Comparison of ENCODE assay signal across 14 cellular contexts in genomic region chr11:73531386-73531785, GRCh38.
"Had no signal": no experiment of that assay in that cellular context is flagged by ENCODE, and none has a peak within 500 bp of the region (broad histone marks: within the 10 kb centered on the region; RNA-seq: fewer than 3 reads in every experiment).

No MANE protein-coding gene starts in this region.

- H3K4me1 ChIP-seq: body of pancreas had no signal

- H3K36me3 Mint-ChIP-seq: stimulated activated memory B cell treated with anti-CD40 and anti-IgM and Interleukin-4, amounts not matched to agents 10 μg/mL and 1 μg/mL and 100 μg/mL, for 72 hours had no signal

- H3K9me3 Mint-ChIP-seq: activated T-helper 17 cell treated with anti-CD3 and anti-CD28 coated beads, Interleukin-2, amount 50 U/mL, for 72 hours; stimulated activated memory B cell treated with anti-CD40 and anti-IgM and Interleukin-4, amounts not matched to agents 10 μg/mL and 1 μg/mL and 100 μg/mL, for 72 hours; T-helper 1 cell treated with Interleukin-12 subunit alpha and Interleukin-12 subunit beta and Interleukin-4 antibody, amounts not matched to agents 30 μg/mL and 1 μg/mL, for 36 hours had no signal

- H3K4me3 Mint-ChIP-seq: activated CD8-positive, alpha-beta T cell treated with anti-CD3 and anti-CD28 coated beads, Interleukin-2, amount 10 ng/mL, durations not matched to agents 7 days and 5 days; activated T-helper 17 cell treated with anti-CD3 and anti-CD28 coated beads, Interleukin-2, amount 50 U/mL, for 72 hours; stimulated activated memory B cell treated with anti-CD40 and anti-IgM and Interleukin-4, amounts not matched to agents 10 μg/mL and 1 μg/mL and 100 μg/mL, for 72 hours; T-helper 1 cell treated with Interleukin-12 subunit alpha and Interleukin-12 subunit beta and Interleukin-4 antibody, amounts not matched to agents 30 μg/mL and 1 μg/mL, for 36 hours had no signal

- H3K27me3 Mint-ChIP-seq: activated T-helper 17 cell treated with anti-CD3 and anti-CD28 coated beads, Interleukin-2, amount 50 U/mL, for 72 hours; stimulated activated memory B cell treated with anti-CD40 and anti-IgM and Interleukin-4, amounts not matched to agents 10 μg/mL and 1 μg/mL and 100 μg/mL, for 72 hours had no signal

- H3K27ac Mint-ChIP-seq: activated CD8-positive, alpha-beta T cell treated with anti-CD3 and anti-CD28 coated beads, Interleukin-2, amount 10 ng/mL, durations not matched to agents 7 days and 5 days; activated T-helper 17 cell treated with anti-CD3 and anti-CD28 coated beads, Interleukin-2, amount 50 U/mL, for 72 hours; stimulated activated memory B cell treated with anti-CD40 and anti-IgM and Interleukin-4, amounts not matched to agents 10 μg/mL and 1 μg/mL and 100 μg/mL, for 72 hours; T-helper 1 cell treated with Interleukin-12 subunit alpha and Interleukin-12 subunit beta and Interleukin-4 antibody, amounts not matched to agents 30 μg/mL and 1 μg/mL, for 36 hours had no signal

- H3K9me3 ChIP-seq: body of pancreas, heart left ventricle, transverse colon, vagina had no signal

- DNase-seq: activated CD4-positive, alpha-beta T cell treated with anti-CD3 and anti-CD28 coated beads, Interleukin-2, amount 50 U/mL, for 1 hour; activated CD4-positive, CD25-positive, alpha-beta regulatory T cell; activated CD8-positive, alpha-beta T cell treated with anti-CD3 and anti-CD28 coated beads, Interleukin-2, amount 10 ng/mL, durations not matched to agents 7 days and 5 days; anterior cingulate cortex; body of pancreas; heart left ventricle; occipital lobe; T1000; transverse colon had no signal

- ATAC-seq: activated CD8-positive, alpha-beta T cell treated with anti-CD3 and anti-CD28 coated beads, Interleukin-2, amount 10 ng/mL, durations not matched to agents 7 days and 5 days; activated T-helper 17 cell treated with anti-CD3 and anti-CD28 coated beads, Interleukin-2, amount 50 U/mL, for 72 hours; body of pancreas; heart left ventricle; sciatic nerve; stimulated activated memory B cell treated with anti-CD40 and anti-IgM and Interleukin-4, amounts not matched to agents 10 μg/mL and 1 μg/mL and 100 μg/mL, for 72 hours had no signal

- H3K27me3 ChIP-seq: body of pancreas, heart left ventricle, transverse colon, vagina had no signal

- H3K4me3 ChIP-seq: body of pancreas, heart left ventricle, transverse colon, vagina had no signal

- H3K36me3 ChIP-seq: heart left ventricle, transverse colon, vagina had no signal

- H3K27ac ChIP-seq: body of pancreas, heart left ventricle, transverse colon, vagina had no signal
